ENCODE assay signal across 8 cellular contexts in the genomic region with DNA sequence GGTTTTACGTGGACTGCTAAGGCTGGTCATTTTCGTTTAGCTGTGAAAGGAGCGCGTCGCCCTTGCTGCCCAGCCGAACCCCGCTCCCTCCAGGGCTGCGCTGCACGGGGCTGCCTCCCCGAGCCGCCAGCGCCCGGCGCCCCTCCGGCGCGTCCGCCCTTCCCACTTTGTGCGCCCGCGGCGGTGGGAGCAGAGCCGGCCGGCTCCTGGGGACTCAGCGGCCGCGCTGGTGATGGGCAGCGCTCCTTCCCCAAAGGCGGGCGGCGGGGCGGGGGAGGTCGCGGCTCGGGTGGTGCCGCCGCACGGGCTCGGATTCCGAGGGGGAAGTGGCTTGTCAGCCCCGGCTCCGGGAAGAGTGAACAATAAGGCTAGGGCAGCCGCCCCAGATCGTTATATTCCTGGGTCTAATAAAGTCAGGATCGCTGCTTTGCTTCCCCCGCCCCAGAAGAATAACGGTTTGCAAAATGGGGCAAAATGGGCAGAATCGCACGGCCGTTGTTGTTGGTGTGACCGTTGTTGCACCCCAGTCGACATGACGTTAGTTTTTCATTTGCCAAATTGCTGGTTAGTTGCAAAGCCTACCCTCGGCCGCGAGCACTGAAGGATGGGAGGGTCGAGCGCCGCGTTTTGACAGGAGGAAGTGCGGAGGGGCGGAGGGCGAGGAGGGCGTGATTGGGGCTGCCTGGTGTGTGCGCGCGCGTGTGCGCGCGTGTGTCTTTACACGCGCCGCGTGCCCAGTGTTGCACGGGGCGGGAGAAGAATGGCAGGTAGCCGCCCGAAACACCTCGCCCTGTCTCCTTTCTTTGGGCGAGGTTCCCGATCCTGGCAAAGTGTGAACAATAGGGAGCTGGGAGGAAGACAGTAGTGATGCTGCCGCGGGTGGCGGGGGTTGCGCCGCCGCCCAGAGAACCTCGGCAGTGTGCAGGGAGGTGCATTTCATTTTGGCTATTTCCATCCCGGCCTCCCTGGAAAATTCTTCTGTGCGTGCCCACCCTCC. TPM values are rescaled to one million over a fixed set of nuclear protein-coding genes. Genes with fewer than 3 reads are reported as not detected.
DNase-seq lines count a peak whose midpoint lies in the region; ATAC-seq lines count a peak whose summit lies in the region.

No MANE protein-coding gene starts in this region.

- no peak overlapping the region for H2BK120ac ChIP-seq in trophoblast cell (ENCODE audit: insufficient read depth, low read length, poor library complexity)

- peaks cover 3 to 14% of the 10 kb centered on the region in 2 experiments for H3K4me1 ChIP-seq in trophoblast cell (ENCODE audit: control insufficient read depth in 1 of 2, insufficient read depth in 2 of 2, low read length in 2 of 2)

- no peaks in the 10 kb centered on the region for H3K9me3 Mint-ChIP-seq in activated T-helper 2 cell treated with anti-CD3 and anti-CD28 coated beads, Interferon-gamma antibody, Interleukin-2, Interleukin-4, amounts not matched to agents 10 μg/mL and 5 μg/mL and 100 μg/mL, durations not matched to agents 14 hours and 24 hours and 36 hours

- H3K27ac ChIP-seq in trophoblast cell (ENCODE audit: low read depth, low read length): no peak overlapping the region

- no peak overlapping the region for H3K18ac ChIP-seq in trophoblast cell (ENCODE audit: low read length)

- H3K9me3 ChIP-seq in trophoblast cell (ENCODE audit: insufficient read depth, low read depth, low read length): no peaks in the 10 kb centered on the region

- peaks cover 65% of the 10 kb centered on the region for H3K27me3 Mint-ChIP-seq in activated T-helper 2 cell treated with anti-CD3 and anti-CD28 coated beads, Interferon-gamma antibody, Interleukin-2, Interleukin-4, amounts not matched to agents 10 μg/mL and 5 μg/mL and 100 μg/mL, durations not matched to agents 14 hours and 24 hours and 36 hours (ENCODE audit: low read depth)

- no peaks in the 10 kb centered on the region for H3K36me3 Mint-ChIP-seq in activated T-helper 2 cell treated with anti-CD3 and anti-CD28 coated beads, Interferon-gamma antibody, Interleukin-2, Interleukin-4, amounts not matched to agents 10 μg/mL and 5 μg/mL and 100 μg/mL, durations not matched to agents 14 hours and 24 hours and 36 hours (ENCODE audit: low read depth)

- H3K4ac ChIP-seq in trophoblast cell (ENCODE audit: low read depth, low read length): no peak overlapping the region

- peaks cover 25% of the 10 kb centered on the region for H3K27me3 ChIP-seq in trophoblast cell (ENCODE audit: insufficient read depth, low read length)

- intact Hi-C loops in activated T-helper 2 cell treated with anti-CD3 and anti-CD28 coated beads, Interferon-gamma antibody, Interleukin-2, Interleukin-4, amounts not matched to agents 10 μg/mL and 5 μg/mL and 100 μg/mL, durations not matched to agents 14 hours and 24 hours and 36 hours (cut with micrococcal nuclease): no loop called here
- intact Hi-C loops in left cardiac atrium (cut with DNase I): loop anchor here in 1 of 2 donors (2.0 to 5.0 kb wide), 3 partner anchors 125 to 375 kb away; no protein-coding TSS in a partner anchor

- no peak overlapping the region for H3K23ac ChIP-seq in trophoblast cell (ENCODE audit: low read length)

- no peak overlapping the region for H3K27ac Mint-ChIP-seq in activated T-helper 2 cell treated with anti-CD3 and anti-CD28 coated beads, Interferon-gamma antibody, Interleukin-2, Interleukin-4, amounts not matched to agents 10 μg/mL and 5 μg/mL and 100 μg/mL, durations not matched to agents 14 hours and 24 hours and 36 hours

- WGBS in trophoblast cell (ENCODE audit: extremely low coverage, insufficient coverage, insufficient read length): no CpG with 5 or more reads among the region's 91 CpGs

- no peak overlapping the region for H3K9ac ChIP-seq in trophoblast cell (ENCODE audit: low read length)

- no peak overlapping the region for H2AFZ ChIP-seq in trophoblast cell (ENCODE audit: insufficient read depth, low read length, poor library complexity)

- no peak overlapping the region for H4K91ac ChIP-seq in trophoblast cell (ENCODE audit: low read depth, low read length)

- peak; percentile 38 for DNase-seq in ELF-1 (ENCODE audit: low read depth, low spot score)
- peak; percentile 46 for DNase-seq in NCI-H146 treated with DMSO at 0.1 percent for 48 hours (lab: John Stamatoyannopoulos, UW; ENCODE audit: unreplicated experiment)
- no peak for DNase-seq in activated T-helper 2 cell treated with anti-CD3 and anti-CD28 coated beads, Interferon-gamma antibody, Interleukin-2, Interleukin-4, amounts not matched to agents 10 μg/mL and 5 μg/mL and 100 μg/mL, durations not matched to agents 14 hours and 24 hours and 36 hours (ENCODE audit: low spot score)
- peak; percentile 23 for DNase-seq in left cardiac atrium
- no peak for DNase-seq in trophoblast cell
- no peak for DNase-seq in stimulated activated CD4-positive, alpha-beta T cell treated with anti-CD3 and anti-CD28 coated beads, Interleukin-2, amount 100 ng/mL, for 24 hours
- DNase-seq in EL: no peak

- no peak overlapping the region for H3K14ac ChIP-seq in trophoblast cell (ENCODE audit: low read length)

- H3K36me3 ChIP-seq in trophoblast cell (ENCODE audit: control insufficient read depth in 1 of 2, insufficient read depth in 2 of 2, low read length in 2 of 2): no peaks in the 10 kb centered on the region

- peak overlapping the region; percentile 74 for H3K4me3 Mint-ChIP-seq in activated T-helper 2 cell treated with anti-CD3 and anti-CD28 coated beads, Interferon-gamma antibody, Interleukin-2, Interleukin-4, amounts not matched to agents 10 μg/mL and 5 μg/mL and 100 μg/mL, durations not matched to agents 14 hours and 24 hours and 36 hours (ENCODE audit: low read depth)

- peaks cover 12% of the 10 kb centered on the region for H3K4me1 Mint-ChIP-seq in activated T-helper 2 cell treated with anti-CD3 and anti-CD28 coated beads, Interferon-gamma antibody, Interleukin-2, Interleukin-4, amounts not matched to agents 10 μg/mL and 5 μg/mL and 100 μg/mL, durations not matched to agents 14 hours and 24 hours and 36 hours (ENCODE audit: low read depth)

- no peak overlapping the region for H4K12ac ChIP-seq in trophoblast cell (ENCODE audit: low read depth, low read length)

- peak; percentile 38 to 48 for ATAC-seq in left cardiac atrium
- ATAC-seq in GM19463 (IDR thresholded peaks at IDR 0.05; ENCODE audit: unreplicated experiment): no peak

- H3K79me1 ChIP-seq in trophoblast cell (ENCODE audit: low read length): no peaks in the 10 kb centered on the region

- no peak overlapping the region for H2BK5ac ChIP-seq in trophoblast cell (ENCODE audit: low read depth, low read length, poor library complexity)

- peak overlapping the region; percentile 98 for H3K4me2 ChIP-seq in trophoblast cell (ENCODE audit: low read length)

- no peak overlapping the region for H4K8ac ChIP-seq in trophoblast cell (ENCODE audit: low read depth, low read length)

- H2AK5ac ChIP-seq in trophoblast cell (ENCODE audit: low read length): no peak overlapping the region

- H3K4me3 ChIP-seq in trophoblast cell (ENCODE audit: low read depth, low read length): peak overlapping the region; percentile 72

- H3K79me2 ChIP-seq in trophoblast cell (ENCODE audit: control insufficient read depth, insufficient read depth, low read length, poor library complexity): no peaks in the 10 kb centered on the region

- no peak overlapping the region for H2BK12ac ChIP-seq in trophoblast cell (ENCODE audit: low read length)

RNA-seq across cellular contexts. Expression of gene NCAM1, which starts 0.8 kb away (rescaled TPM):
- total RNA-seq in activated T-helper 2 cell treated with anti-CD3 and anti-CD28 coated beads, Interferon-gamma antibody, Interleukin-2, Interleukin-4, amounts not matched to agents 10 μg/mL and 5 μg/mL and 100 μg/mL, durations not matched to agents 14 hours and 24 hours and 36 hours: not detected in 2 replicates
- total RNA-seq in left cardiac atrium: 100 to 1,000 TPM; 147 to 150 TPM
- polyA plus RNA-seq in trophoblast cell (2013): 0.42 and 0.54 TPM in 2 replicates

Comparison
In these comparisons a context has a peak if more than half of its experiments do, and no peak if none do; other contexts are left out.
1. DNase-seq: peak in ELF-1 (single experiment), NCI-H146 treated with DMSO at 0.1 percent for 48 hours (single experiment) and left cardiac atrium (single experiment); none in activated T-helper 2 cell treated with anti-CD3 and anti-CD28 coated beads, Interferon-gamma antibody, Interleukin-2, Interleukin-4, amounts not matched to agents 10 μg/mL and 5 μg/mL and 100 μg/mL, durations not matched to agents 14 hours and 24 hours and 36 hours (single experiment), trophoblast cell (0 of 2), stimulated activated CD4-positive, alpha-beta T cell treated with anti-CD3 and anti-CD28 coated beads, Interleukin-2, amount 100 ng/mL, for 24 hours (0 of 2) and EL (single experiment).
2. RNA of gene NCAM1, which starts 0.8 kb away (total RNA-seq): 147 to 150 TPM in left cardiac atrium; not detected in activated T-helper 2 cell treated with anti-CD3 and anti-CD28 coated beads, Interferon-gamma antibody, Interleukin-2, Interleukin-4, amounts not matched to agents 10 μg/mL and 5 μg/mL and 100 μg/mL, durations not matched to agents 14 hours and 24 hours and 36 hours; every median in the first group is over 100 times any median in the second.